9 cellular contexts compared by ENCODE assay signal in genomic region chr1:25019351-25020172, GRCh38.
DNase-seq lines count a peak whose midpoint lies in the region; ATAC-seq, FAIRE-seq and TF ChIP-seq lines count a peak whose summit lies in the region.
"Had no signal": no experiment of that assay in that cellular context is flagged by ENCODE, and none has a peak within 500 bp of the region (broad histone marks: within the 10 kb centered on the region; RNA-seq: fewer than 3 reads in every experiment).

No MANE protein-coding gene starts in this region.

- FAIRE-seq in GM19239 (lab: Jason Lieb, UNC), result peak; percentile 96

- H3K36me3 ChIP-seq in prostate gland, result no peaks in the 10 kb centered on the region

- no peaks in the 10 kb centered on the region for H3K36me3 Mint-ChIP-seq in activated T-helper 17 cell treated with anti-CD3 and anti-CD28 coated beads, Interleukin-2, amount 50 U/mL, for 72 hours (ENCODE audit: low read depth)

- no peaks in the 10 kb centered on the region for H3K9me3 ChIP-seq in prostate gland

- H3K4me1 Mint-ChIP-seq in activated T-helper 17 cell treated with anti-CD3 and anti-CD28 coated beads, Interleukin-2, amount 50 U/mL, for 72 hours, result peaks cover 56% of the 10 kb centered on the region

- no peaks in the 10 kb centered on the region for H3K27me3 ChIP-seq in prostate gland (replicated peaks; ENCODE audit: insufficient read depth)

- TF ChIP-seq CTCF in prostate gland (IDR thresholded peaks at IDR 0.05), result no peak

- no peaks in the 10 kb centered on the region for H3K4me1 ChIP-seq in prostate gland (replicated peaks)

- H3K4me3 ChIP-seq in prostate gland, result no peak overlapping the region

- H3K9me3 Mint-ChIP-seq in activated T-helper 17 cell treated with anti-CD3 and anti-CD28 coated beads, Interleukin-2, amount 50 U/mL, for 72 hours, result no peaks in the 10 kb centered on the region

- no peaks in the 10 kb centered on the region for H3K27me3 Mint-ChIP-seq in activated T-helper 17 cell treated with anti-CD3 and anti-CD28 coated beads, Interleukin-2, amount 50 U/mL, for 72 hours

- peak; percentile 43 for ATAC-seq in HG03045 (IDR thresholded peaks at IDR 0.05; ENCODE audit: unreplicated experiment)
- ATAC-seq in activated T-helper 17 cell treated with anti-CD3 and anti-CD28 coated beads, Interleukin-2, amount 50 U/mL, for 72 hours (replicated peaks), result no peak

- H3K27ac ChIP-seq in prostate gland, result no peak overlapping the region

- no peak overlapping the region for H3K27ac Mint-ChIP-seq in activated T-helper 17 cell treated with anti-CD3 and anti-CD28 coated beads, Interleukin-2, amount 50 U/mL, for 72 hours

- peak overlapping the region; percentile 74 for H3K4me3 Mint-ChIP-seq in activated T-helper 17 cell treated with anti-CD3 and anti-CD28 coated beads, Interleukin-2, amount 50 U/mL, for 72 hours

- no peak for TF ChIP-seq POLR2A in prostate gland (IDR thresholded peaks at IDR 0.05)

- intact Hi-C loops in prostate gland (cut with DNase I), result no loop called here

- DNase-seq in ELF-1 (ENCODE audit: low read depth, low spot score) (peak; percentile 57), GM19239 (ENCODE audit: insufficient read length, low spot score) (peak; percentile 66), prostate gland (ENCODE audit: low spot score) (no peak), NCI-H510A (lab: John Stamatoyannopoulos, UW) (no peak)
- no peak for DNase-seq in stimulated activated CD4-positive, alpha-beta T cell treated with anti-CD3 and anti-CD28 coated beads, Interleukin-4, amount 100 ng/mL, for 1 hour
- DNase-seq in activated CD4-positive, alpha-beta T cell treated with anti-CD3 and anti-CD28 coated beads, Interleukin-2, amount 50 U/mL, for 4 hours, result no peak
- DNase-seq: activated CD4-positive, alpha-beta T cell treated with anti-CD3 and anti-CD28 coated beads, Interleukin-2, amount 50 U/mL, for 48 hours had no signal

- WGBS in prostate gland, result 92% methylated on average over 13 of the region's 13 CpGs

Comparison
In these comparisons a context has a peak if more than half of its experiments do, and no peak if none do; other contexts are left out.
1. DNase-seq: peak in ELF-1 (single experiment) and GM19239 (single experiment); none in stimulated activated CD4-positive, alpha-beta T cell treated with anti-CD3 and anti-CD28 coated beads, Interleukin-4, amount 100 ng/mL, for 1 hour (single experiment), prostate gland (single experiment), NCI-H510A (single experiment) and activated CD4-positive, alpha-beta T cell treated with anti-CD3 and anti-CD28 coated beads, Interleukin-2, amount 50 U/mL, for 4 hours (0 of 2).